Comparison of ENCODE assay signal across 8 cellular contexts in the genomic region with DNA sequence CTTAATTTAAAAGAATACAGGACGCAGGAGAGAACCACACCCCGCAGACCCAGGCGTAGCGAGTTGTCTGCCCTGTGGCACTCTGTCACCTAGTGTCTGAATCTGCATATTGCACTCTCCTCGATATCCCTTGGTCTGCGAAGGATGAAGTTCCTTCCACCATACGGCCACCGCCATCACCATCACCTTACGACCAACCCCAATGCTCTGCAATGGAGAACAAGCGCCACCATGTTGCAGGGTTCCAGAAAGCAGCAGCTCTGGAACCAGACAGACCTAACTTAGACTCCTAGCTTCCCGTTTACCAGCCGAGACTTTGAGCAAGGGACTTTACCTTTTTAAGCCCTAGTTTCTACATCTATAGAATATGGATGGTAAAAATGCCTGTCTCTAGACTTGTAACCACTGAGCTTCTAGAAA.
A peak's percentile ranks its signal among the peaks of the same experiment; 100 is the strongest.
DNase-seq lines count a peak whose midpoint lies in the region; ATAC-seq and TF ChIP-seq lines count a peak whose summit lies in the region.

No MANE protein-coding gene starts in this region.

- no peak overlapping the region for H3K27ac Mint-ChIP-seq in Calu3 (ENCODE audit: unreplicated experiment)

- H3K9ac ChIP-seq in KMS-11 (no peak overlapping the region), mammary epithelial cell (ENCODE audit: insufficient read depth, low read length) (no peak overlapping the region)

- TF ChIP-seq CTCF in Calu3 (IDR thresholded peaks at IDR 0.05; ENCODE audit: unreplicated experiment), result peak; percentile 66
- TF ChIP-seq CTCF in KMS-11 (conservative IDR thresholded peaks at IDR 0.05; ENCODE audit: low read depth, low read length), result peak; percentile 85
- peak; percentile 98 to 99 for TF ChIP-seq CTCF in mammary epithelial cell (conservative IDR thresholded peaks at IDR 0.05 in 1 of 2, IDR thresholded peaks at IDR 0.05 in 1 of 2; ENCODE audit: extremely low read depth in 1 of 2, insufficient read depth in 1 of 2, low read depth in 1 of 2, low read length in 2 of 2)

- dilution Hi-C loops in mammary epithelial cell (cut with HindIII; ENCODE audit: low sequenced_read_pairs), result loop anchor here (5.0 kb wide), 1 partner anchor 62 kb away; no protein-coding TSS in a partner anchor

- H3K36me3 Mint-ChIP-seq in Calu3 (ENCODE audit: insufficient read depth, unreplicated experiment), result peaks cover 4% of the 10 kb centered on the region

- H3K4me3 ChIP-seq in KMS-11 (IDR thresholded peaks at IDR 0.05; ENCODE audit: insufficient read depth, low read depth, low read length), result no peak overlapping the region
- H3K4me3 ChIP-seq in mammary epithelial cell (replicated peaks in 1 of 3; ENCODE audit: insufficient read depth in 1 of 3, low read depth in 2 of 3, low read length in 3 of 3), result peak overlapping the region in 1 of 3 experiments; percentile 26

- ATAC-seq in GM19467 (IDR thresholded peaks at IDR 0.05; ENCODE audit: unreplicated experiment), result peak; percentile 59
- peak; percentile 93 for ATAC-seq in stimulated activated naive CD8-positive, alpha-beta T cell treated with anti-CD3 and anti-CD28 coated beads, Interleukin-15, Interleukin-2, amounts not matched to agents 100 U/mL and 50 U/mL, for 24 hours

- BruUV-seq in Calu3 (replicated peaks; lab: Mats Ljungman, UMichigan) (no TSS peak), mammary epithelial cell (replicated peaks; lab: Mats Ljungman, UMichigan) (no TSS peak)

- H2AFZ ChIP-seq in KMS-11 (ENCODE audit: low read depth) (peak overlapping the region; percentile 47; the same call in 1 of the 2 replicates), mammary epithelial cell (ENCODE audit: low read depth, low read length) (peak overlapping the region; percentile 84)

- H3K27me3 ChIP-seq in KMS-11 (ENCODE audit: insufficient read depth, low read depth), result no peaks in the 10 kb centered on the region
- H3K27me3 ChIP-seq in mammary epithelial cell (ENCODE audit: insufficient read depth, low read length), result peaks cover 2% of the 10 kb centered on the region

- peak; percentile 75 for DNase-seq in Calu3
- peak; percentile 34 for DNase-seq in SIG-M5 (lab: John Stamatoyannopoulos, UW)
- peak; percentile 74 for DNase-seq in mammary epithelial cell
- DNase-seq in left kidney (ENCODE audit: low read depth, low spot score), result peak; percentile 76
- peak; percentile 40 for DNase-seq in stimulated activated naive CD8-positive, alpha-beta T cell treated with anti-CD3 and anti-CD28 coated beads, Interleukin-15, Interleukin-2, amounts not matched to agents 100 U/mL and 50 U/mL, for 24 hours
- no peak for DNase-seq in NCI-H1048 (lab: John Stamatoyannopoulos, UW)

- H3K36me3 ChIP-seq in KMS-11 (ENCODE audit: insufficient read depth) (no peaks in the 10 kb centered on the region), mammary epithelial cell (ENCODE audit: insufficient read depth, low read length) (no peaks in the 10 kb centered on the region)

- H3K4me2 ChIP-seq in KMS-11, result no peak overlapping the region
- peak overlapping the region; percentile 52 for H3K4me2 ChIP-seq in mammary epithelial cell (ENCODE audit: insufficient read depth, low read depth, low read length)

- H3K79me2 ChIP-seq in KMS-11 (ENCODE audit: insufficient read depth, low read depth), result no peaks in the 10 kb centered on the region
- no peaks in the 10 kb centered on the region for H3K79me2 ChIP-seq in mammary epithelial cell (ENCODE audit: insufficient read depth, low read length)

- no peaks in the 10 kb centered on the region for H3K9me3 Mint-ChIP-seq in Calu3 (ENCODE audit: low read depth, unreplicated experiment)

- H4K20me1 ChIP-seq in KMS-11 (ENCODE audit: insufficient read depth) (no peaks in the 10 kb centered on the region), mammary epithelial cell (ENCODE audit: insufficient read depth, low read length) (no peaks in the 10 kb centered on the region)

- H3K4me1 ChIP-seq in KMS-11 (ENCODE audit: low read depth, poor library complexity, severe bottlenecking), result no peaks in the 10 kb centered on the region
- H3K4me1 ChIP-seq in mammary epithelial cell (ENCODE audit: insufficient read depth, low read length), result peaks cover 7% of the 10 kb centered on the region

- no peaks in the 10 kb centered on the region for H3K9me3 ChIP-seq in mammary epithelial cell (replicated peaks; ENCODE audit: insufficient read depth, low read length)

- 10% methylated on average over 12 of the region's 12 CpGs for WGBS in mammary epithelial cell (ENCODE audit: low coverage, missing lambda C conversion rate)

- in situ Hi-C loops in mammary epithelial cell (cut with MboI; ENCODE audit: low sequenced_read_pairs in 2 of 2), result loop anchor here (5.0 to 10.0 kb wide), 2 partner anchors 152 to 379 kb away; no protein-coding TSS in a partner anchor

- peaks cover 42% of the 10 kb centered on the region for H3K27me3 Mint-ChIP-seq in Calu3 (ENCODE audit: unreplicated experiment)

- intact Hi-C loops in Calu3 (cut with micrococcal nuclease; ENCODE audit: unreplicated experiment) (loop anchor here (1.0 to 5.0 kb wide), 4 partner anchors 67 to 417 kb away; no protein-coding TSS in a partner anchor), mammary epithelial cell (cut with micrococcal nuclease) (loop anchor here (1.0 to 5.0 kb wide), 6 partner anchors 38 to 417 kb away; no protein-coding TSS in a partner anchor)

- H3K4me3 Mint-ChIP-seq in Calu3 (ENCODE audit: low read depth, unreplicated experiment), result no peak overlapping the region

- CTCF ChIA-PET in Calu3 (lab: Charles Lee) (interaction anchor here (0.6 kb wide), 1 partner anchor 42 kb away, joined by 5 read pairs; no protein-coding TSS in a partner anchor), mammary epithelial cell (lab: Charles Lee; ENCODE audit: low non-redundant PET) (no interaction called here)

- H3K4me1 Mint-ChIP-seq in Calu3 (ENCODE audit: low read depth, unreplicated experiment), result peaks cover 7% of the 10 kb centered on the region

- no peak overlapping the region for H3K27ac ChIP-seq in KMS-11
- no peak overlapping the region for H3K27ac ChIP-seq in mammary epithelial cell (ENCODE audit: insufficient read depth, low read depth, low read length)
